Comparison of ENCODE assay signal across 11 cellular contexts in the genomic region with DNA sequence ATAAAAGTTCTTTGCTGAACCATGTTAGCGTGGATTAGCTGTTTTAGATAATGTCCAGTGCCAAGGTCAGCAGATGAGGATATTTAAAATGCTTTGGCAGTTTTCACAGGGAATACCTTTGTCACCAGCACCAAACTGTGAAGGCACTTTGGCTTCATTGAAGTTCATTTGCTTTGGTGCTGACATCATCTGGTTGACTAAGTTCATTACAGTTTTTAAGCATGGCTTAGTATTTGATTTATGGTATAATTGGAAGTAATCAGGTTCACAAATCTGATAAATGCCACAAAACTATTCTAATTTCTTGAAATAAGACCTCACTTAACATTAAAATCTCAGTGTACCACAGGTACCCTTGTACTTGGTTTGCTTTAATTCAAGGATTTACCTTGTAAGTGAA. TPM values are rescaled to one million over a fixed set of nuclear protein-coding genes. Genes with fewer than 3 reads are reported as not detected.
DNase-seq lines count a peak whose midpoint lies in the region; ATAC-seq and TF ChIP-seq lines count a peak whose summit lies in the region.
"Had no signal": no experiment of that assay in that cellular context is flagged by ENCODE, and none has a peak within 500 bp of the region (broad histone marks: within the 10 kb centered on the region; RNA-seq: fewer than 3 reads in every experiment).

No MANE protein-coding gene starts in this region.

- H3K36me3 Mint-ChIP-seq in WTC11, result peaks cover 19% of the 10 kb centered on the region

- H3K79me2 ChIP-seq in DND-41 (ENCODE audit: insufficient read depth, low read length), result peaks cover 58% of the 10 kb centered on the region

- intact Hi-C loops in esophagus squamous epithelium (cut with DNase I), result no loop called here

- POLR2A ChIA-PET in WTC11 (lab: Charles Lee), result no interaction called here

- CTCF ChIA-PET in WTC11 (lab: Charles Lee), result interaction anchor here (1.2 kb wide), 1 partner anchor 774 kb away, joined by 3 read pairs; no protein-coding TSS in a partner anchor

- H3K36me3 ChIP-seq in DND-41 (ENCODE audit: insufficient read depth, low read length) (peaks cover 40% of the 10 kb centered on the region), KOPT-K1 (ENCODE audit: insufficient read depth, low read length) (peaks cover 44% of the 10 kb centered on the region), esophagus squamous epithelium (peaks cover 0 to 46% (median 0%) of the 10 kb centered on the region in 3 donors)

- H3K4me3 ChIP-seq in DND-41 (ENCODE audit: low read depth in 1 of 2, low read length in 2 of 2), result no peak overlapping the region
- H3K4me3 ChIP-seq in esophagus squamous epithelium, result no peak overlapping the region
- H3K4me3 ChIP-seq: SJSA1 had no signal

- H3K9me3 Mint-ChIP-seq in WTC11, result no peaks in the 10 kb centered on the region
- H3K9me3 Mint-ChIP-seq: activated T-cell treated with anti-CD3 and anti-CD28 coated beads, Interleukin-2, amount 50 U/mL, for 24 hours had no signal

- WGBS in esophagus squamous epithelium, 2 donors, result 36 to 84% methylated on average over 1 of the region's 1 CpG

- peaks cover 21% of the 10 kb centered on the region for H4K20me1 ChIP-seq in DND-41 (ENCODE audit: insufficient read depth, low read length)

- H3K27ac Mint-ChIP-seq in WTC11, result no peak overlapping the region
- H3K27ac Mint-ChIP-seq: activated T-cell treated with anti-CD3 and anti-CD28 coated beads, Interleukin-2, amount 50 U/mL, for 24 hours had no signal

- no peak overlapping the region for H2AFZ ChIP-seq in DND-41 (ENCODE audit: low read depth, low read length)

- TF ChIP-seq CTCF in DND-41 (IDR thresholded peaks at IDR 0.05; ENCODE audit: borderline replicate concordance, extremely low read depth, low read length, poor library complexity, severe bottlenecking) (peak; percentile 30), WTC11 (IDR thresholded peaks at IDR 0.05) (no peak), esophagus squamous epithelium (IDR thresholded peaks at IDR 0.05) (peak in 1 of 6 experiments; percentile 31)

- H3K9me3 ChIP-seq in DND-41 (ENCODE audit: insufficient read depth, low read length, severe bottlenecking), result no peaks in the 10 kb centered on the region
- no peaks in the 10 kb centered on the region for H3K9me3 ChIP-seq in KOPT-K1 (ENCODE audit: insufficient read depth, low read length, poor library complexity, severe bottlenecking)
- no peaks in the 10 kb centered on the region for H3K9me3 ChIP-seq in esophagus squamous epithelium
- H3K9me3 ChIP-seq: SJSA1 had no signal

- peaks cover 28% of the 10 kb centered on the region for H3K4me1 ChIP-seq in DND-41 (ENCODE audit: insufficient read depth, low read length)
- peaks cover 10 to 33% (median 18%) of the 10 kb centered on the region in 3 donors for H3K4me1 ChIP-seq in esophagus squamous epithelium

- H3K9ac ChIP-seq in DND-41 (ENCODE audit: low read depth, low read length), result no peak overlapping the region

- ATAC-seq in DND-41 (ENCODE audit: insufficient read depth, low read depth), result no peak
- no peak for ATAC-seq in WTC11
- ATAC-seq in HG03439 (IDR thresholded peaks at IDR 0.05; ENCODE audit: unreplicated experiment), result no peak

- DNase-seq in DND-41 (no peak), astrocyte of the hippocampus (ENCODE audit: low read depth, low spot score) (peak; percentile 48), kidney tubule cell (ENCODE audit: low spot score) (peak; percentile 17), WTC11 (ENCODE audit: low spot score) (no peak), iPS-NIHi7 (ENCODE audit: extremely low spot score) (no peak), esophagus squamous epithelium (lab: John Stamatoyannopoulos, UW) (no peak)
- DNase-seq: activated T-cell treated with anti-CD3 and anti-CD28 coated beads, Interleukin-2, amount 50 U/mL, for 24 hours; GOT3 had no signal

- H3K4me3 Mint-ChIP-seq in WTC11, result no peak overlapping the region
- H3K4me3 Mint-ChIP-seq: activated T-cell treated with anti-CD3 and anti-CD28 coated beads, Interleukin-2, amount 50 U/mL, for 24 hours had no signal

- H3K4me2 ChIP-seq in DND-41 (ENCODE audit: insufficient read depth, low read length), result no peak overlapping the region

- peaks cover 18% of the 10 kb centered on the region for H3K4me1 Mint-ChIP-seq in WTC11

- no peaks in the 10 kb centered on the region for H3K27me3 ChIP-seq in DND-41 (ENCODE audit: insufficient read depth, low read length, poor library complexity)
- H3K27me3 ChIP-seq in esophagus squamous epithelium, result no peaks in the 10 kb centered on the region
- H3K27me3 ChIP-seq: SJSA1 had no signal

- no peak overlapping the region for H3K27ac ChIP-seq in DND-41 (ENCODE audit: low read length)
- H3K27ac ChIP-seq in KOPT-K1 (ENCODE audit: low read depth, low read length, poor library complexity, severe bottlenecking), result peak overlapping the region; percentile 58
- no peak overlapping the region for H3K27ac ChIP-seq in esophagus squamous epithelium
- H3K27ac ChIP-seq: SJSA1 had no signal

- H3K27me3 Mint-ChIP-seq in WTC11 (ENCODE audit: low read depth), result no peaks in the 10 kb centered on the region; the same call in 1 of the 2 replicates
- H3K27me3 Mint-ChIP-seq: activated T-cell treated with anti-CD3 and anti-CD28 coated beads, Interleukin-2, amount 50 U/mL, for 24 hours had no signal

- no peak for TF ChIP-seq POLR2A in esophagus squamous epithelium (IDR thresholded peaks at IDR 0.05)

TF ChIP-seq in WTC11, 78 proteins besides CTCF, POLR2A, EP300 and RAD21:
- TF ChIP-seq TEAD4 (CRISPR knock-in tag; IDR thresholded peaks at IDR 0.05), result no peak
- no peak for TF ChIP-seq ZNF263 (CRISPR knock-in tag; IDR thresholded peaks at IDR 0.05; ENCODE audit: low read depth)
- TF ChIP-seq JUN (CRISPR knock-in tag; IDR thresholded peaks at IDR 0.05), result no peak
- TF ChIP-seq NR2C2 (CRISPR knock-in tag; IDR thresholded peaks at IDR 0.05), result no peak
- TF ChIP-seq, protein P1, sequence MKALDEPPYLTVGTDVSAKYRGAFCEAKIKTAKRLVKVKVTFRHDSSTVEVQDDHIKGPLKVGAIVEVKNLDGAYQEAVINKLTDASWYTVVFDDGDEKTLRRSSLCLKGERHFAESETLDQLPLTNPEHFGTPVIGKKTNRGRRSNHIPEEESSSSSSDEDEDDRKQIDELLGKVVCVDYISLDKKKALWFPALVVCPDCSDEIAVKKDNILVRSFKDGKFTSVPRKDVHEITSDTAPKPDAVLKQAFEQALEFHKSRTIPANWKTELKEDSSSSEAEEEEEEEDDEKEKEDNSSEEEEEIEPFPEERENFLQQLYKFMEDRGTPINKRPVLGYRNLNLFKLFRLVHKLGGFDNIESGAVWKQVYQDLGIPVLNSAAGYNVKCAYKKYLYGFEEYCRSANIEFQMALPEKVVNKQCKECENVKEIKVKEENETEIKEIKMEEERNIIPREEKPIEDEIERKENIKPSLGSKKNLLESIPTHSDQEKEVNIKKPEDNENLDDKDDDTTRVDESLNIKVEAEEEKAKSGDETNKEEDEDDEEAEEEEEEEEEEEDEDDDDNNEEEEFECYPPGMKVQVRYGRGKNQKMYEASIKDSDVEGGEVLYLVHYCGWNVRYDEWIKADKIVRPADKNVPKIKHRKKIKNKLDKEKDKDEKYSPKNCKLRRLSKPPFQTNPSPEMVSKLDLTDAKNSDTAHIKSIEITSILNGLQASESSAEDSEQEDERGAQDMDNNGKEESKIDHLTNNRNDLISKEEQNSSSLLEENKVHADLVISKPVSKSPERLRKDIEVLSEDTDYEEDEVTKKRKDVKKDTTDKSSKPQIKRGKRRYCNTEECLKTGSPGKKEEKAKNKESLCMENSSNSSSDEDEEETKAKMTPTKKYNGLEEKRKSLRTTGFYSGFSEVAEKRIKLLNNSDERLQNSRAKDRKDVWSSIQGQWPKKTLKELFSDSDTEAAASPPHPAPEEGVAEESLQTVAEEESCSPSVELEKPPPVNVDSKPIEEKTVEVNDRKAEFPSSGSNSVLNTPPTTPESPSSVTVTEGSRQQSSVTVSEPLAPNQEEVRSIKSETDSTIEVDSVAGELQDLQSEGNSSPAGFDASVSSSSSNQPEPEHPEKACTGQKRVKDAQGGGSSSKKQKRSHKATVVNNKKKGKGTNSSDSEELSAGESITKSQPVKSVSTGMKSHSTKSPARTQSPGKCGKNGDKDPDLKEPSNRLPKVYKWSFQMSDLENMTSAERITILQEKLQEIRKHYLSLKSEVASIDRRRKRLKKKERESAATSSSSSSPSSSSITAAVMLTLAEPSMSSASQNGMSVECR (CRISPR knock-in tag; IDR thresholded peaks at IDR 0.05; ENCODE audit: borderline replicate concordance), result no peak
TF ChIP-seq in WTC11: peak in this region for 0.

RNA-seq across cellular contexts. Expression of a gene that starts 4.3 kb away (rescaled TPM):
- total RNA-seq in WTC11 (2021), result 15.4 to 16.0 TPM (median 15.7 TPM) in 3 replicates
- 10 to 100 TPM in 2 of 4 donors, 1 to 10 TPM in 2; 7.5 to 18.1 (median 11.6) TPM for total RNA-seq in esophagus squamous epithelium

RNA-seq across cellular contexts. Expression of a gene that starts 4.5 kb away (rescaled TPM):
- total RNA-seq in WTC11 (2021), result 32.2 to 36.8 TPM (median 33.5 TPM) in 3 replicates
- 10 to 100 TPM; 15.8 to 26.9 (median 20.7) TPM for total RNA-seq in esophagus squamous epithelium

RNA-seq across cellular contexts. Expression of a gene that starts 44.3 kb away (rescaled TPM):
- 40.8 to 43.1 TPM (median 41.4 TPM) in 3 replicates for total RNA-seq in WTC11 (2021)
- total RNA-seq in esophagus squamous epithelium, result 10 to 100 TPM; 31.8 to 45.4 (median 37.9) TPM

Comparison
In these comparisons a context has a peak if more than half of its experiments do, and no peak if none do; other contexts are left out.
1. DNase-seq: peak in astrocyte of the hippocampus (single experiment) and kidney tubule cell (single experiment); none in DND-41 (single experiment), WTC11 (single experiment), iPS-NIHi7 (single experiment) and esophagus squamous epithelium (single experiment).